ENCODE assay signal across 9 cellular contexts in the genomic region with DNA sequence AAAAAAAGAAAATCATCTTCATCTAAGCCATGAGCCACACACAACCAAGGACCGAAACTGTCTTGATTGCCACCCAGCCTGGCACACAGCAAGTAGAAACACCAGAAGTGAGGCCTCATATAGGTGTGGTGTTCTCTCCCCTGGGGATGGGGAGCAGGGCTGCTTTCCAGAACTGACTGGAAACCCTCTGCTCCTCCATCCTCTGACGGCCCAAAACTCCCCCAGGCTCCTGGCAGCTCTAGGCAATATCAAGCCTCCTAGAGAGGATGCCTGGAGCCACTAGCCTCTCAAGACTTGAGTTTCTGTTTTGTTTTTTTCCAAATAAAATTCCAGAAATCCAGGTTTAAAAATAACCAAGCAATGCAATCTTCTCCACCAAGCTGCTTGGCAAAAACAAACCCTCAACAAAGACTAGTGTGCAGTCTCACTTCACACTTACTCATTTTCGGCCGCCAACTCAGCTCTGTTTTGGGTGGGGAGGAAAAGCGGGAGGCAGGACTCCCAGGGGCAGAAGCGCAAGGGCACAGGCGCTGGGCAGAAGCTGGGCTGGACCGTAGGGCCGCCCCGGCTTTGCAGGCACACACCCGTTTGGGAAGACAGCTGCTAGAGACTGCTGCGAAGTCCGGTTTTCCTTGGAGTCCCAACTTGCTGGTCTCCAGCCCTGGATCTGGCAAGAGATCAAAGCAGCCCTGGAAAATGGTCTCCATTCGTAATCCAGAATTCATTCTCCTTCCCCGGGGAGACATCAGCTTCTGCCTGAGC.
DNase-seq lines count a peak whose midpoint lies in the region; ATAC-seq, FAIRE-seq and TF ChIP-seq lines count a peak whose summit lies in the region.
"Had no signal": no experiment of that assay in that cellular context is flagged by ENCODE, and none has a peak within 500 bp of the region (broad histone marks: within the 10 kb centered on the region; RNA-seq: fewer than 3 reads in every experiment).

No MANE protein-coding gene starts in this region.

- H3K36me3 ChIP-seq in endothelial cell of umbilical vein (ENCODE audit: control insufficient read depth in 2 of 2, extremely low read depth in 1 of 2, insufficient read depth in 2 of 2, low read length in 2 of 2) (no peaks in the 10 kb centered on the region), thoracic aorta (no peaks in the 10 kb centered on the region)

- H3K79me2 ChIP-seq in endothelial cell of umbilical vein (ENCODE audit: control insufficient read depth, insufficient read depth, low read length): no peaks in the 10 kb centered on the region

- TF ChIP-seq CTCF in endothelial cell of umbilical vein (IDR thresholded peaks at IDR 0.05; ENCODE audit: extremely low read depth in 1 of 2, insufficient read depth in 1 of 2, low read depth in 1 of 2, low read length in 2 of 2) (no peak), mesothelial cell of epicardium (IDR thresholded peaks at IDR 0.05; ENCODE audit: unreplicated experiment) (no peak), thoracic aorta (IDR thresholded peaks at IDR 0.05) (no peak)

- no peak for TF ChIP-seq POLR2A in endothelial cell of umbilical vein (IDR thresholded peaks at IDR 0.05; ENCODE audit: low read depth, low read length)

- intact Hi-C loops in endothelial cell of umbilical vein (cut with micrococcal nuclease): no loop called here

- peaks cover 8% of the 10 kb centered on the region for H3K4me1 Mint-ChIP-seq in mesothelial cell of epicardium

- dilution Hi-C loops in endothelial cell of umbilical vein (cut with MboI; ENCODE audit: extremely low pct_ligation_motif_present, low sequenced_read_pairs): no loop called here

- H3K4me1 ChIP-seq in endothelial cell of umbilical vein (ENCODE audit: control insufficient read depth, extremely low read depth, insufficient read depth, low read length): no peaks in the 10 kb centered on the region
- H3K4me1 ChIP-seq in thoracic aorta (ENCODE audit: control insufficient read depth in 1 of 2, low read depth in 2 of 2): peaks cover 9 to 21% of the 10 kb centered on the region in 2 donors

- POLR2A ChIA-PET in endothelial cell of umbilical vein (lab: Charles Lee): no interaction called here

- H3K4me2 ChIP-seq in endothelial cell of umbilical vein (ENCODE audit: insufficient read depth, low read length): no peak overlapping the region

- peak; percentile 64 for DNase-seq in M059J (ENCODE audit: low read depth)
- DNase-seq in endothelial cell of umbilical vein (ENCODE audit: low read depth, low spot score): no peak
- peak in 1 of 2 experiments; percentile 47 for DNase-seq in mesothelial cell of epicardium (ENCODE audit: low spot score in 2 of 2, unreplicated experiment in 2 of 2)
- DNase-seq in thoracic aorta (ENCODE audit: low spot score): peak; percentile 18
- no peak for DNase-seq in midbrain (lab: John Stamatoyannopoulos, UW)
- no peak for DNase-seq in NCI-H1092 (lab: John Stamatoyannopoulos, UW)
- no peak for DNase-seq in T-helper 9 cell
- DNase-seq: OCI-M1 had no signal

- peak overlapping the region; percentile 56 for H2AFZ ChIP-seq in endothelial cell of umbilical vein (ENCODE audit: low read depth, low read length)

- peak overlapping the region; percentile 68 for H3K27ac Mint-ChIP-seq in mesothelial cell of epicardium

- peak; percentile 67 for ATAC-seq in thoracic aorta (ENCODE audit: insufficient number of reproducible peaks, low FRiP score, low read depth)
- ATAC-seq in GM18861 (IDR thresholded peaks at IDR 0.05; ENCODE audit: unreplicated experiment): no peak

- H3K27me3 ChIP-seq in endothelial cell of umbilical vein (ENCODE audit: control insufficient read depth in 2 of 2, insufficient read depth in 2 of 2, low read length in 2 of 2) (no peaks in the 10 kb centered on the region), thoracic aorta (replicated peaks; ENCODE audit: insufficient read depth) (no peaks in the 10 kb centered on the region)

- H4K20me1 ChIP-seq in endothelial cell of umbilical vein (replicated peaks; ENCODE audit: control insufficient read depth, extremely low read depth, insufficient read depth, low read length): no peaks in the 10 kb centered on the region

- peaks cover 2% of the 10 kb centered on the region for H3K27me3 Mint-ChIP-seq in mesothelial cell of epicardium (ENCODE audit: low read depth)

- no peak overlapping the region for H3K4me3 Mint-ChIP-seq in mesothelial cell of epicardium

- no peaks in the 10 kb centered on the region for H3K36me3 Mint-ChIP-seq in mesothelial cell of epicardium

- no peaks in the 10 kb centered on the region for H3K9me3 ChIP-seq in endothelial cell of umbilical vein (replicated peaks; ENCODE audit: control insufficient read depth, insufficient read depth, low read length)
- no peaks in the 10 kb centered on the region for H3K9me3 ChIP-seq in thoracic aorta

- H3K9ac ChIP-seq in endothelial cell of umbilical vein (replicated peaks; ENCODE audit: extremely low read depth, insufficient read depth, low read length): no peak overlapping the region

- no peak overlapping the region for H3K4me3 ChIP-seq in endothelial cell of umbilical vein (replicated peaks in 1 of 3; ENCODE audit: insufficient read depth in 1 of 3, low read depth in 1 of 3, low read length in 3 of 3)
- H3K4me3 ChIP-seq in thoracic aorta: peak overlapping the region; percentile 57

- FAIRE-seq in endothelial cell of umbilical vein (lab: Jason Lieb, UNC): no peak

- CTCF ChIA-PET in endothelial cell of umbilical vein (lab: Charles Lee): interaction anchor here (1.6 to 1.8 kb wide), 3 partner anchors 18 to 118 kb away, joined by 3 to 6 read pairs (median 4); no protein-coding TSS in a partner anchor

- no peaks in the 10 kb centered on the region for H3K9me3 Mint-ChIP-seq in mesothelial cell of epicardium

- H3K9me1 ChIP-seq in endothelial cell of umbilical vein (replicated peaks; ENCODE audit: control insufficient read depth, extremely low read depth, insufficient read depth, low read length): no peaks in the 10 kb centered on the region

- no TSS peak for BruUV-seq in endothelial cell of umbilical vein (replicated peaks; lab: Mats Ljungman, UMichigan)

- H3K27ac ChIP-seq in endothelial cell of umbilical vein (ENCODE audit: insufficient read depth, low read depth, low read length) (no peak overlapping the region), thoracic aorta (peak overlapping the region; percentile 80 to 82)

TF ChIP-seq in endothelial cell of umbilical vein, 7 proteins besides CTCF, POLR2A, EP300 and RAD21:
- no peak for TF ChIP-seq EZH2 (IDR thresholded peaks at IDR 0.05; ENCODE audit: borderline replicate concordance, low read depth, low read length, severe bottlenecking)
- TF ChIP-seq, protein P1, sequence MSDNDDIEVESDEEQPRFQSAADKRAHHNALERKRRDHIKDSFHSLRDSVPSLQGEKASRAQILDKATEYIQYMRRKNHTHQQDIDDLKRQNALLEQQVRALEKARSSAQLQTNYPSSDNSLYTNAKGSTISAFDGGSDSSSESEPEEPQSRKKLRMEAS (IDR thresholded peaks at IDR 0.05; ENCODE audit: insufficient read depth, insufficient read length): no peak
- no peak for TF ChIP-seq FOS (IDR thresholded peaks at IDR 0.05; ENCODE audit: borderline replicate concordance, insufficient read depth, low read length)
- TF ChIP-seq GATA2 (IDR thresholded peaks at IDR 0.05; ENCODE audit: insufficient read depth, insufficient read length, low read depth, low read length): no peak
- no peak for TF ChIP-seq JUN (IDR thresholded peaks at IDR 0.05; ENCODE audit: borderline replicate concordance, insufficient read depth, insufficient read length, low read depth)
- no peak for TF ChIP-seq MYC (IDR thresholded peaks at IDR 0.05; ENCODE audit: low read depth, low read length)
- TF ChIP-seq POLR2AphosphoS5 (IDR thresholded peaks at IDR 0.05; ENCODE audit: insufficient read depth, low read depth, low read length): no peak

Comparison
In these comparisons a context has a peak if more than half of its experiments do, and no peak if none do; other contexts are left out.
1. DNase-seq: peak in M059J (single experiment) and thoracic aorta (single experiment); none in endothelial cell of umbilical vein (single experiment), midbrain (single experiment), NCI-H1092 (single experiment) and T-helper 9 cell (single experiment).